1 cellular context compared by ENCODE assay signal in genomic region chr6:158825951-158826306, GRCh38.
TF ChIP-seq lines count a peak whose summit lies in the region.

No MANE protein-coding gene starts in this region.

TF ChIP-seq in K562, 482 proteins besides CTCF, POLR2A, EP300 and RAD21 (continued from another document):
- peak; percentile 10 for TF ChIP-seq TAF1 (IDR thresholded peaks at IDR 0.05; ENCODE audit: control insufficient read depth, extremely low read depth, insufficient read depth, low read length, severe bottlenecking)
- peak; percentile 64 for TF ChIP-seq NFIC (IDR thresholded peaks at IDR 0.05)
- TF ChIP-seq DPF2 (IDR thresholded peaks at IDR 0.05), result peak; percentile 60; the same call in 1 of the 2 replicates
- peak; percentile 79 for TF ChIP-seq RBBP5 (IDR thresholded peaks at IDR 0.05; ENCODE audit: borderline replicate concordance, insufficient read depth, low read length, poor library complexity, severe bottlenecking)
- peak; percentile 51; the same call in 1 of the 2 replicates for TF ChIP-seq PHF8 (IDR thresholded peaks at IDR 0.05; ENCODE audit: borderline replicate concordance, low read length)
- TF ChIP-seq RBM15 (IDR thresholded peaks at IDR 0.05; ENCODE audit: insufficient read depth, low read length), result no peak
- TF ChIP-seq ZNF79 (CRISPR knock-in tag; IDR thresholded peaks at IDR 0.05; ENCODE audit: low read depth), result no peak
- TF ChIP-seq, protein P1, sequence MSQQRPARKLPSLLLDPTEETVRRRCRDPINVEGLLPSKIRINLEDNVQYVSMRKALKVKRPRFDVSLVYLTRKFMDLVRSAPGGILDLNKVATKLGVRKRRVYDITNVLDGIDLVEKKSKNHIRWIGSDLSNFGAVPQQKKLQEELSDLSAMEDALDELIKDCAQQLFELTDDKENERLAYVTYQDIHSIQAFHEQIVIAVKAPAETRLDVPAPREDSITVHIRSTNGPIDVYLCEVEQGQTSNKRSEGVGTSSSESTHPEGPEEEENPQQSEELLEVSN (IDR thresholded peaks at IDR 0.05; ENCODE audit: borderline replicate concordance in 1 of 2, extremely low read depth in 1 of 2, insufficient read depth in 1 of 2, insufficient read length in 1 of 2, low read depth in 1 of 2, low read length in 1 of 2, poor library complexity in 1 of 2, severe bottlenecking in 1 of 2), result peak in 1 of 2 experiments; percentile 7
- TF ChIP-seq ATF1 (CRISPR knock-in tag; IDR thresholded peaks at IDR 0.05), result no peak
- TF ChIP-seq ATF1 (tag; IDR thresholded peaks at IDR 0.05), result peak; percentile 20; the same call in 1 of the 2 replicates
- 0 out of 2 replicates have a peak, but pooled peaks have one; percentile 59 for TF ChIP-seq SMARCA4 (IDR thresholded peaks at IDR 0.05)
- TF ChIP-seq ZNF23 (CRISPR knock-in tag; IDR thresholded peaks at IDR 0.05), result no peak
- TF ChIP-seq FOSL1 (tag; conservative IDR thresholded peaks at IDR 0.05), result peak; percentile 42; the same call in 1 of the 2 replicates
- peak; percentile 50; the same call in 1 of the 2 replicates for TF ChIP-seq CBFA2T3 (IDR thresholded peaks at IDR 0.05)
- no peak for TF ChIP-seq JUNB (CRISPR knock-in tag; conservative IDR thresholded peaks at IDR 0.05)
- TF ChIP-seq MAZ (CRISPR knock-in tag; conservative IDR thresholded peaks at IDR 0.05 in 1 of 2, IDR thresholded peaks at IDR 0.05 in 1 of 2), result peak; percentile 21 to 36; a peak in 2 of 4 replicates
- TF ChIP-seq GATA2 (CRISPR knock-in tag; IDR thresholded peaks at IDR 0.05), result peak; percentile 58
- peak; percentile 60 for TF ChIP-seq KDM5B (IDR thresholded peaks at IDR 0.05; ENCODE audit: insufficient replicate concordance, low read depth, low read length)
- TF ChIP-seq SP1 (CRISPR knock-in tag; IDR thresholded peaks at IDR 0.05), result peak; percentile 46; the same call in 1 of the 2 replicates
- TF ChIP-seq MITF (IDR thresholded peaks at IDR 0.05), result 0 out of 2 replicates have a peak, but pooled peaks have one; percentile 36
- TF ChIP-seq TEAD4 (IDR thresholded peaks at IDR 0.05; ENCODE audit: low read length), result 0 out of 2 replicates have a peak, but pooled peaks have one; percentile 5
- TF ChIP-seq TEAD4 (CRISPR knock-in tag; IDR thresholded peaks at IDR 0.05; ENCODE audit: borderline replicate concordance), result no peak
- TF ChIP-seq ZBTB17 (CRISPR knock-in tag; IDR thresholded peaks at IDR 0.05), result peak; percentile 80
- TF ChIP-seq, protein P2, sequence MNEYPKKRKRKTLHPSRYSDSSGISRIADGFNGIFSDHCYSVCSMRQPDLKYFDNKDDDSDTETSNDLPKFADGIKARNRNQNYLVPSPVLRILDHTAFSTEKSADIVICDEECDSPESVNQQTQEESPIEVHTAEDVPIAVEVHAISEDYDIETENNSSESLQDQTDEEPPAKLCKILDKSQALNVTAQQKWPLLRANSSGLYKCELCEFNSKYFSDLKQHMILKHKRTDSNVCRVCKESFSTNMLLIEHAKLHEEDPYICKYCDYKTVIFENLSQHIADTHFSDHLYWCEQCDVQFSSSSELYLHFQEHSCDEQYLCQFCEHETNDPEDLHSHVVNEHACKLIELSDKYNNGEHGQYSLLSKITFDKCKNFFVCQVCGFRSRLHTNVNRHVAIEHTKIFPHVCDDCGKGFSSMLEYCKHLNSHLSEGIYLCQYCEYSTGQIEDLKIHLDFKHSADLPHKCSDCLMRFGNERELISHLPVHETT (CRISPR knock-in tag; conservative IDR thresholded peaks at IDR 0.05 in 1 of 2, IDR thresholded peaks at IDR 0.05 in 1 of 2), result peak in 1 of 2 experiments; percentile 53; a peak in 1 of 4 replicates
- TF ChIP-seq, protein P3, sequence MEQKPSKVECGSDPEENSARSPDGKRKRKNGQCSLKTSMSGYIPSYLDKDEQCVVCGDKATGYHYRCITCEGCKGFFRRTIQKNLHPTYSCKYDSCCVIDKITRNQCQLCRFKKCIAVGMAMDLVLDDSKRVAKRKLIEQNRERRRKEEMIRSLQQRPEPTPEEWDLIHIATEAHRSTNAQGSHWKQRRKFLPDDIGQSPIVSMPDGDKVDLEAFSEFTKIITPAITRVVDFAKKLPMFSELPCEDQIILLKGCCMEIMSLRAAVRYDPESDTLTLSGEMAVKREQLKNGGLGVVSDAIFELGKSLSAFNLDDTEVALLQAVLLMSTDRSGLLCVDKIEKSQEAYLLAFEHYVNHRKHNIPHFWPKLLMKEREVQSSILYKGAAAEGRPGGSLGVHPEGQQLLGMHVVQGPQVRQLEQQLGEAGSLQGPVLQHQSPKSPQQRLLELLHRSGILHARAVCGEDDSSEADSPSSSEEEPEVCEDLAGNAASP (IDR thresholded peaks at IDR 0.05), result no peak
- no peak for TF ChIP-seq SMARCA5 (IDR thresholded peaks at IDR 0.05)
- peak; percentile 42 to 47; a peak in 3 of 4 replicates for TF ChIP-seq NRF1 (conservative IDR thresholded peaks at IDR 0.05 in 1 of 2, IDR thresholded peaks at IDR 0.05 in 1 of 2)
- TF ChIP-seq KLF1 (tag; IDR thresholded peaks at IDR 0.05), result no peak
- no peak for TF ChIP-seq SLC30A9 (CRISPR knock-in tag; IDR thresholded peaks at IDR 0.05)
- TF ChIP-seq TCF3 (CRISPR knock-in tag; IDR thresholded peaks at IDR 0.05), result peak; percentile 37
- TF ChIP-seq HCFC1 (IDR thresholded peaks at IDR 0.05; ENCODE audit: low read depth, low read length), result 0 out of 2 replicates have a peak, but pooled peaks have one; percentile 12
- TF ChIP-seq ZNF280B (CRISPR knock-in tag; IDR thresholded peaks at IDR 0.05), result no peak
- TF ChIP-seq CREB3L1 (IDR thresholded peaks at IDR 0.05; ENCODE audit: borderline replicate concordance, low read depth), result peak; percentile 60; the same call in 1 of the 2 replicates
- TF ChIP-seq GABPB1 (CRISPR knock-in tag; IDR thresholded peaks at IDR 0.05), result no peak
- no peak for TF ChIP-seq NCOA2 (IDR thresholded peaks at IDR 0.05; ENCODE audit: partially characterized antibody in 2 of 2)
- peak; percentile 69; the same call in 1 of the 2 replicates for TF ChIP-seq CTBP1 (IDR thresholded peaks at IDR 0.05; ENCODE audit: borderline replicate concordance)
- TF ChIP-seq ZEB2 (IDR thresholded peaks at IDR 0.05), result 0 out of 2 replicates have a peak, but pooled peaks have one; percentile 20
- TF ChIP-seq, protein P4, sequence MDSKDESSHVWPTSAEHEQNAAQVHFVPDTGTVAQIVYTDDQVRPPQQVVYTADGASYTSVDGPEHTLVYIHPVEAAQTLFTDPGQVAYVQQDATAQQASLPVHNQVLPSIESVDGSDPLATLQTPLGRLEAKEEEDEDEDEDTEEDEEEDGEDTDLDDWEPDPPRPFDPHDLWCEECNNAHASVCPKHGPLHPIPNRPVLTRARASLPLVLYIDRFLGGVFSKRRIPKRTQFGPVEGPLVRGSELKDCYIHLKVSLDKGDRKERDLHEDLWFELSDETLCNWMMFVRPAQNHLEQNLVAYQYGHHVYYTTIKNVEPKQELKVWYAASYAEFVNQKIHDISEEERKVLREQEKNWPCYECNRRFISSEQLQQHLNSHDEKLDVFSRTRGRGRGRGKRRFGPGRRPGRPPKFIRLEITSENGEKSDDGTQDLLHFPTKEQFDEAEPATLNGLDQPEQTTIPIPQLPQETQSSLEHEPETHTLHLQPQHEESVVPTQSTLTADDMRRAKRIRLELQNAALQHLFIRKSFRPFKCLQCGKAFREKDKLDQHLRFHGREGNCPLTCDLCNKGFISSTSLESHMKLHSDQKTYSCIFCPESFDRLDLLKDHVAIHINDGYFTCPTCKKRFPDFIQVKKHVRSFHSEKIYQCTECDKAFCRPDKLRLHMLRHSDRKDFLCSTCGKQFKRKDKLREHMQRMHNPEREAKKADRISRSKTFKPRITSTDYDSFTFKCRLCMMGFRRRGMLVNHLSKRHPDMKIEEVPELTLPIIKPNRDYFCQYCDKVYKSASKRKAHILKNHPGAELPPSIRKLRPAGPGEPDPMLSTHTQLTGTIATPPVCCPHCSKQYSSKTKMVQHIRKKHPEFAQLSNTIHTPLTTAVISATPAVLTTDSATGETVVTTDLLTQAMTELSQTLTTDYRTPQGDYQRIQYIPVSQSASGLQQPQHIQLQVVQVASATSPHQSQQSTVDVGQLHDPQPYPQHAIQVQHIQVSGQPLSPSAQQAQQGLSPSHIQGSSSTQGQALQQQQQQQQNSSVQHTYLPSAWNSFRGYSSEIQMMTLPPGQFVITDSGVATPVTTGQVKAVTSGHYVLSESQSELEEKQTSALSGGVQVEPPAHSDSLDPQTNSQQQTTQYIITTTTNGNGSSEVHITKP (IDR thresholded peaks at IDR 0.05; ENCODE audit: partially characterized antibody), result peak; percentile 3
- peak; percentile 52; the same call in 1 of the 2 replicates for TF ChIP-seq ZNF384 (IDR thresholded peaks at IDR 0.05; ENCODE audit: low read depth, low read length)
- 0 out of 4 replicates have a peak, but pooled peaks of 1 of the 2 experiments have one; percentile 11 for TF ChIP-seq SRF (CRISPR knock-in tag; IDR thresholded peaks at IDR 0.05)
- TF ChIP-seq SAP30 (IDR thresholded peaks at IDR 0.05; ENCODE audit: borderline replicate concordance, insufficient read depth, low read depth, low read length, poor library complexity, severe bottlenecking), result peak; percentile 41
- no peak for TF ChIP-seq NFE2L1 (tag; IDR thresholded peaks at IDR 0.05; ENCODE audit: borderline replicate concordance, low read depth)
- peak; percentile 16; the same call in 1 of the 2 replicates for TF ChIP-seq SOX6 (IDR thresholded peaks at IDR 0.05)
- 0 out of 2 replicates have a peak, but pooled peaks have one; percentile 25 for TF ChIP-seq ATF7 (IDR thresholded peaks at IDR 0.05)
